Comparison of ENCODE assay signal across 8 cellular contexts in the genomic region with DNA sequence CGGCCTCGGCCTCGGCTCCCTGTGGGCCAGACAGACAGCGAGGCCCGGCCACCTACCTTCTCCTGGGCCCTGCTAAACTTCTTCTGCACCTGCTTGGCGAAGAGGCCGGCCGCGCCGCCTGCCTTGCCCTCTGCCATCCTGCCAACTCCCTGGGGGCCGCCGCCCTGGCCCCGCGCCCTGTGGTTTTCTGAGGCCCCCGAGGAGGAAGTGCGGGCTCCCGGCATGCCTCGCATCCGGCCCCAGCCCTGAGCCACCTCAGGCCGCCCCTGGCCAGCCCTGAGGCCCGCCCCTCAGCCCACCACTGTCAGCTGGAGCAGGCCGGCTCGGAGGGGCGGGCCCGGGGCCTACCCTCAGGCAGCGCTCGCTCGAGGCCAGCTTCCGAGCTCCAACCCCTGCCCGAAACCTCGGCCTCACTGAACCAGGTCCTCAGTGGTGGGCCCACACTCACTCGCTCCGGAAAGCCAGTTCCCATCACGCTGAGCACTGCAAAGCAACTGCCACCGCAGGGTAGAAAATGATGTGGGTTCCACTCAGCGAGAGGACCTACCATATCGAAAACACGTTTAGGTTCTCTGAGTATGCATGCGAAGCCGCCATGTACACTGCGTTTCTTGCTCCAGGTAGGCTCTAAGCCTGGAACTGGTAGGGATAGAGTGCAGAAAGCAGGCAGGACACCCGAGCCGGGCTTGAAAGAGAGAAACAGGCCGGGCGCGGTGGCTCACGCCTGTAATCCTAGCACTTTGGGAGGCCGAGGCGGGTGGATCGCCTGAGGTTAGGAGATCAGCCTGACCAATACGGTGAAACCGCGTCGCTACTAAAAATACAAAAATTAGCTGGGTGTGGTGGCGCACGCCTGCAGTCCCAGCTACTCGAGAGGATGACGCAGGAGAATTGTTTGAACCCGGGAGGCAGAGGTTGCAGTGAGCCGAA. TPM values are rescaled to one million over a fixed set of nuclear protein-coding genes. Genes with fewer than 3 reads are reported as not detected.
DNase-seq lines count a peak whose midpoint lies in the region; ATAC-seq, FAIRE-seq and TF ChIP-seq lines count a peak whose summit lies in the region.
"Had no signal": no experiment of that assay in that cellular context is flagged by ENCODE, and none has a peak within 500 bp of the region (broad histone marks: within the 10 kb centered on the region; RNA-seq: fewer than 3 reads in every experiment).

A gene (minus strand): TSS at position 209 of the 930 bp plus-strand sequence. CDS start 72 bp downstream, at position 137.

- intact Hi-C loops in left ventricle myocardium inferior (cut with micrococcal nuclease), result no loop called here

- H3K27ac ChIP-seq in left ventricle myocardium inferior (replicated peaks), result peak within 1 kb of the TSS; percentile 17
- H3K27ac ChIP-seq: parathyroid adenoma had no signal

- peaks cover 6% of the 10 kb centered on the region for H3K27me3 ChIP-seq in left ventricle myocardium inferior (ENCODE audit: low read depth)

- H3K4me3 ChIP-seq in Jurkat, Clone E6-1 (ENCODE audit: low read length), result peak within 1 kb of the TSS; percentile 82
- H3K4me3 ChIP-seq in left ventricle myocardium inferior, result peak within 1 kb of the TSS; percentile 35

- H3K9me3 ChIP-seq in left ventricle myocardium inferior (replicated peaks), result no peaks in the 10 kb centered on the region

- FAIRE-seq in HTR-8/SVneo (lab: Jason Lieb, UNC), result no peak

- TF ChIP-seq CTCF in left ventricle myocardium inferior (IDR thresholded peaks at IDR 0.05; ENCODE audit: borderline replicate concordance), result no peak

- no peaks in the 10 kb centered on the region for H3K36me3 ChIP-seq in left ventricle myocardium inferior

- no peaks in the 10 kb centered on the region for H3K4me1 ChIP-seq in left ventricle myocardium inferior

- peak; percentile 58 for ATAC-seq in GM19455 (IDR thresholded peaks at IDR 0.05; ENCODE audit: unreplicated experiment)

- peak; percentile 69 for DNase-seq in Jurkat, Clone E6-1 (ENCODE audit: low read depth, low spot score)
- peak; percentile 34 to 38 for DNase-seq in activated CD8-positive, alpha-beta memory T cell treated with anti-CD3 and anti-CD28 coated beads for 4 hours (ENCODE audit: low read depth in 2 of 2)
- DNase-seq in left ventricle myocardium inferior (peak; percentile 56), medulla oblongata (ENCODE audit: extremely low spot score) (no peak), HTR-8/SVneo (ENCODE audit: insufficient read length, low spot score) (no peak)
- peak; percentile 46 for DNase-seq in stimulated activated CD8-positive, alpha-beta memory T cell treated with anti-CD3 and anti-CD28 coated beads, Interleukin-15, amount 100 ng/mL, for 24 hours (ENCODE audit: low read depth)

RNA-seq across cellular contexts. Expression of the gene that starts here (rescaled TPM):
- 27.8 TPM for polyA plus RNA-seq in Jurkat, Clone E6-1 (2012; ENCODE audit: insufficient read depth, insufficient read length)
- total RNA-seq in left ventricle myocardium inferior, result 1.6 TPM

Comparison
In these comparisons a context has a peak if more than half of its experiments do, and no peak if none do; other contexts are left out.
1. DNase-seq: peak in Jurkat, Clone E6-1 (single experiment), activated CD8-positive, alpha-beta memory T cell treated with anti-CD3 and anti-CD28 coated beads for 4 hours (2 of 2), left ventricle myocardium inferior (single experiment) and stimulated activated CD8-positive, alpha-beta memory T cell treated with anti-CD3 and anti-CD28 coated beads, Interleukin-15, amount 100 ng/mL, for 24 hours (single experiment); none in medulla oblongata (single experiment) and HTR-8/SVneo (single experiment).